In genomic region chr12:57743769-57744168, GRCh38 we compare ENCODE assay signal across 7 cellular contexts. TPM values are rescaled to one million over a fixed set of nuclear protein-coding genes. Genes with fewer than 3 reads are reported as not detected.
A peak's percentile ranks its signal among the peaks of the same experiment; 100 is the strongest.
DNase-seq lines count a peak whose midpoint lies in the region; ATAC-seq and TF ChIP-seq lines count a peak whose summit lies in the region.
"Had no signal": no experiment of that assay in that cellular context is flagged by ENCODE, and none has a peak within 500 bp of the region (broad histone marks: within the 10 kb centered on the region; RNA-seq: fewer than 3 reads in every experiment).

No MANE protein-coding gene starts in this region.

- H3K4me1 ChIP-seq in BLaER1 (peaks cover 60% of the 10 kb centered on the region), MM.1S (ENCODE audit: low read length) (peaks cover 28% of the 10 kb centered on the region), esophagus muscularis mucosa (peaks cover 8 to 30% (median 21%) of the 10 kb centered on the region in 4 donors)
- H3K4me1 ChIP-seq: prostate gland had no signal

- H3K9ac ChIP-seq in BLaER1: peak overlapping the region; percentile 93
- peak overlapping the region; percentile 87; the same call in 1 of the 2 replicates for H3K9ac ChIP-seq in MM.1S (ENCODE audit: low read length)

- H3K4me3 ChIP-seq in BLaER1 (peak overlapping the region; percentile 93), MM.1S (ENCODE audit: low read length) (peak overlapping the region; percentile 82), esophagus muscularis mucosa (no peak overlapping the region)

- H3K9me3 ChIP-seq in BLaER1: no peaks in the 10 kb centered on the region
- no peaks in the 10 kb centered on the region for H3K9me3 ChIP-seq in MM.1S (replicated peaks; ENCODE audit: insufficient read depth, low read length)
- no peaks in the 10 kb centered on the region for H3K9me3 ChIP-seq in esophagus muscularis mucosa
- H3K9me3 ChIP-seq: prostate gland had no signal

- no peaks in the 10 kb centered on the region for H3K27me3 ChIP-seq in BLaER1
- H3K27me3 ChIP-seq in MM.1S (replicated peaks; ENCODE audit: insufficient read depth, low read length): no peaks in the 10 kb centered on the region
- H3K27me3 ChIP-seq in esophagus muscularis mucosa: peaks cover 0 to 37% (median 11%) of the 10 kb centered on the region in 4 donors

- intact Hi-C loops in esophagus muscularis mucosa (cut with DNase I): no loop called here

- H4K20me1 ChIP-seq in BLaER1: peaks cover 24% of the 10 kb centered on the region
- H4K20me1 ChIP-seq in MM.1S (ENCODE audit: insufficient read depth, low read length): no peaks in the 10 kb centered on the region; the same call in 1 of the 2 replicates

- H3K79me2 ChIP-seq in MM.1S (ENCODE audit: low read length): peaks cover 43% of the 10 kb centered on the region

- H3F3A ChIP-seq in MM.1S (ENCODE audit: insufficient read depth, low read length): peaks cover 42% of the 10 kb centered on the region

- H3K4me2 ChIP-seq in BLaER1: peak overlapping the region; percentile 96
- H3K4me2 ChIP-seq in MM.1S (ENCODE audit: low read depth, low read length): peak overlapping the region; percentile 34

- TF ChIP-seq POLR2A in esophagus muscularis mucosa (IDR thresholded peaks at IDR 0.05; ENCODE audit: low read depth): no peak

- no peak for TF ChIP-seq EP300 in esophagus muscularis mucosa (IDR thresholded peaks at IDR 0.05)

- no peaks in the 10 kb centered on the region for H3K9me2 ChIP-seq in MM.1S (replicated peaks; ENCODE audit: insufficient read depth, low read length)

- H3K27ac ChIP-seq in BLaER1: peak overlapping the region; percentile 93
- peak overlapping the region; percentile 75; the same call in 1 of the 2 replicates for H3K27ac ChIP-seq in MM.1S (ENCODE audit: low read length)
- peak overlapping the region in 3 of 4 donors; percentile 91 to 99 (median 98) for H3K27ac ChIP-seq in esophagus muscularis mucosa (replicated peaks in 1 of 4)

- ATAC-seq in left lobe of liver (no peak), GM21528 (IDR thresholded peaks at IDR 0.05; ENCODE audit: low FRiP score, unreplicated experiment) (no peak)

- DNase-seq in MM.1S (no peak), esophagus muscularis mucosa (ENCODE audit: extremely low spot score) (no peak), left lobe of liver (ENCODE audit: low spot score) (no peak), NCI-H1436 (lab: John Stamatoyannopoulos, UW) (no peak)

- WGBS in esophagus muscularis mucosa: 82% methylated on average over 2 of the region's 2 CpGs

- H2AFZ ChIP-seq in MM.1S (ENCODE audit: low read length): peak overlapping the region; percentile 56

- TF ChIP-seq CTCF in MM.1S (IDR thresholded peaks at IDR 0.05; ENCODE audit: low read length): no peak
- no peak for TF ChIP-seq CTCF in esophagus muscularis mucosa (IDR thresholded peaks at IDR 0.05)

- H3K36me3 ChIP-seq in BLaER1 (peaks cover 40% of the 10 kb centered on the region), MM.1S (replicated peaks; ENCODE audit: insufficient read depth, low read length) (0 out of 2 replicates have a peak, but pooled peaks cover 3% of the 10 kb centered on the region), esophagus muscularis mucosa (peaks cover 20 to 26% (median 26%) of the 10 kb centered on the region in 4 donors)

RNA-seq across cellular contexts. Expression of gene TSPAN31, which starts 1.1 kb away (rescaled TPM):
- total RNA-seq in esophagus muscularis mucosa (10 to 100 TPM; 34.3 to 45.1 (median 42.1) TPM), left lobe of liver (18.2 TPM)

RNA-seq across cellular contexts. Expression of gene AGAP2, which starts 5.2 kb away (rescaled TPM):
- total RNA-seq in esophagus muscularis mucosa (10 to 100 TPM in 1 of 4 donors, 1 to 10 TPM in 3; 2.5 to 11.2 (median 3.6) TPM), left lobe of liver (0.83 TPM)

RNA-seq across cellular contexts. Expression of gene CDK4, which starts 8.3 kb away (rescaled TPM):
- total RNA-seq in esophagus muscularis mucosa (10 to 100 TPM; 43.6 to 85.7 (median 71.3) TPM), left lobe of liver (30.8 TPM)

RNA-seq across cellular contexts. Expression of gene MARCHF9, which starts 11.1 kb away (rescaled TPM):
- total RNA-seq in esophagus muscularis mucosa: 10 to 100 TPM in 2 of 4 donors, 1 to 10 TPM in 2; 5.6 to 16.9 (median 10.7) TPM
- 3.6 TPM for total RNA-seq in left lobe of liver

RNA-seq across cellular contexts. Expression of gene CYP27B1, which starts 23.1 kb away (rescaled TPM):
- total RNA-seq in esophagus muscularis mucosa (under 1 TPM in 2 of 4 donors, not detected in 2; 0.32 to 0.66 TPM), left lobe of liver (0.45 TPM)

Comparison
In these comparisons a context has a peak if more than half of its experiments do, and no peak if none do; other contexts are left out.
1. H3K4me3 ChIP-seq: peak in BLaER1 (single experiment) and MM.1S (single experiment); none in esophagus muscularis mucosa (0 of 4).
2. Peak in every context shown above with its lines, with median percentiles within 50 percentile points of each other: H3K27ac ChIP-seq.